Comparison of ENCODE assay signal across 10 cellular contexts in genomic region chr5:133398646-133399081, GRCh38.
DNase-seq lines count a peak whose midpoint lies in the region; ATAC-seq lines count a peak whose summit lies in the region.
"Had no signal": no experiment of that assay in that cellular context is flagged by ENCODE, and none has a peak within 500 bp of the region (broad histone marks: within the 10 kb centered on the region; RNA-seq: fewer than 3 reads in every experiment).

No MANE protein-coding gene starts in this region.

- peaks cover 0 to 8% of the 10 kb centered on the region in 2 donors for H3K36me3 Mint-ChIP-seq in activated naive CD4-positive, alpha-beta T cell treated with anti-CD3 and anti-CD28 coated beads, Interleukin-2, amount 50 U/mL, for 72 hours
- H3K36me3 Mint-ChIP-seq in CD4-positive, alpha-beta memory T cell: no peaks in the 10 kb centered on the region

- H3K9me3 Mint-ChIP-seq in activated naive CD4-positive, alpha-beta T cell treated with anti-CD3 and anti-CD28 coated beads, Interleukin-2, amount 50 U/mL, for 72 hours: peaks cover 0 to 7% of the 10 kb centered on the region in 2 donors
- H3K9me3 Mint-ChIP-seq in CD4-positive, alpha-beta memory T cell: peaks cover 0 to 3% (median 0%) of the 10 kb centered on the region in 8 donors

- peak overlapping the region in 1 of 2 donors; percentile 41 for H3K27ac Mint-ChIP-seq in activated naive CD4-positive, alpha-beta T cell treated with anti-CD3 and anti-CD28 coated beads, Interleukin-2, amount 50 U/mL, for 72 hours
- H3K27ac Mint-ChIP-seq in CD4-positive, alpha-beta memory T cell: no peak overlapping the region

- ATAC-seq in HG02642 (IDR thresholded peaks at IDR 0.05; ENCODE audit: poor library complexity, unreplicated experiment): peak; percentile 57
- peak; percentile 81 to 95 for ATAC-seq in activated naive CD4-positive, alpha-beta T cell treated with anti-CD3 and anti-CD28 coated beads, Interleukin-2, amount 50 U/mL, for 72 hours

- peak; percentile 72 for DNase-seq in NK-92 treated with Interleukin-12 subunit alpha and Interleukin-12 subunit beta, amount 100 ng/mL, for 24 hours (lab: John Stamatoyannopoulos, UW)
- DNase-seq in NK-92 (lab: John Stamatoyannopoulos, UW; ENCODE audit: unreplicated experiment) (no peak), C1 segment of cervical spinal cord (lab: John Stamatoyannopoulos, UW) (no peak), amniotic stem cell (lab: John Stamatoyannopoulos, UW) (no peak)
- DNase-seq in activated naive CD4-positive, alpha-beta T cell treated with anti-CD3 and anti-CD28 coated beads, Interleukin-2, amount 50 U/mL, for 72 hours (ENCODE audit: low spot score in 2 of 2): peak in 1 of 2 donors; percentile 30
- DNase-seq in stimulated activated CD8-positive, alpha-beta memory T cell treated with anti-CD3 and anti-CD28 coated beads, Interleukin-12 subunit alpha, Interleukin-12 subunit beta, amount 100 ng/mL, for 24 hours (ENCODE audit: extremely low read depth): peak; percentile 36
- DNase-seq in CD4-positive, alpha-beta memory T cell: no peak
- DNase-seq: NCI-H1105 treated with DMSO at 0.1 percent for 48 hours had no signal

- H3K27ac ChIP-seq in CD4-positive, alpha-beta memory T cell (ENCODE audit: low read depth, low read length): no peak overlapping the region
- H3K27ac ChIP-seq: 22Rv1 had no signal

- intact Hi-C loops in CD4-positive, alpha-beta memory T cell (cut with micrococcal nuclease): no loop called here

- CTCF ChIA-PET in CD4-positive, alpha-beta memory T cell (lab: Charles Lee; ENCODE audit: partially characterized antibody): no interaction called here

- no peaks in the 10 kb centered on the region for H3K9me3 ChIP-seq in CD4-positive, alpha-beta memory T cell (ENCODE audit: control insufficient read depth in 1 of 2, low read length in 2 of 2)

- H3K27me3 ChIP-seq in CD4-positive, alpha-beta memory T cell (ENCODE audit: insufficient read depth, low read length): no peaks in the 10 kb centered on the region

- H3K4me1 ChIP-seq in CD4-positive, alpha-beta memory T cell (ENCODE audit: insufficient read depth, low read length): peaks cover 10% of the 10 kb centered on the region

- H3K4me3 Mint-ChIP-seq in CD4-positive, alpha-beta memory T cell: no peak overlapping the region

- H3K27me3 Mint-ChIP-seq in CD4-positive, alpha-beta memory T cell: peaks cover 0 to 3% of the 10 kb centered on the region in 2 donors

- H3K4me1 Mint-ChIP-seq in CD4-positive, alpha-beta memory T cell: peaks cover 5 to 15% (median 9%) of the 10 kb centered on the region in 4 donors

- POLR2A ChIA-PET in CD4-positive, alpha-beta memory T cell (lab: Charles Lee; ENCODE audit: partially characterized antibody): no interaction called here

- H3K36me3 ChIP-seq in CD4-positive, alpha-beta memory T cell (ENCODE audit: insufficient read depth, low read length): no peaks in the 10 kb centered on the region

- H3K4me3 ChIP-seq in CD4-positive, alpha-beta memory T cell (ENCODE audit: low read length in 2 of 2): no peak overlapping the region

Comparison
In these comparisons a context has a peak if more than half of its experiments do, and no peak if none do; other contexts are left out.
1. DNase-seq: peak in NK-92 treated with Interleukin-12 subunit alpha and Interleukin-12 subunit beta, amount 100 ng/mL, for 24 hours (single experiment) and stimulated activated CD8-positive, alpha-beta memory T cell treated with anti-CD3 and anti-CD28 coated beads, Interleukin-12 subunit alpha, Interleukin-12 subunit beta, amount 100 ng/mL, for 24 hours (single experiment); none in NK-92 (single experiment), C1 segment of cervical spinal cord (0 of 14), CD4-positive, alpha-beta memory T cell (0 of 5) and amniotic stem cell (single experiment).